3 cellular contexts compared by ENCODE assay signal in genomic region chr1:227589777-227590176, GRCh38. TPM values are rescaled to one million over a fixed set of nuclear protein-coding genes. Genes with fewer than 3 reads are reported as not detected.
DNase-seq lines count a peak whose midpoint lies in the region; ATAC-seq, FAIRE-seq and TF ChIP-seq lines count a peak whose summit lies in the region.
"Not testable (repeated sequence)": the region's sequence is repeated elsewhere in the genome, so short reads cannot be mapped to it uniquely, and the experiment has no call there.

No MANE protein-coding gene starts in this region.

- H3K9ac ChIP-seq in K562 (ENCODE audit: insufficient read depth in 1 of 2, low read depth in 2 of 2, low read length in 2 of 2): not testable (repeated sequence)

- peaks cover 55% of the 10 kb centered on the region for H3K36me3 Mint-ChIP-seq in endothelial cell (ENCODE audit: low read depth, unreplicated experiment)

- H3K9me1 ChIP-seq in K562 (ENCODE audit: control insufficient read depth, insufficient read depth, low read length): not testable (repeated sequence)

- H3K4me2 ChIP-seq in K562 (ENCODE audit: insufficient read depth, low read length): not testable (repeated sequence)

- not testable (repeated sequence) for H3K4me3 ChIP-seq in K562

- not testable (repeated sequence) for FAIRE-seq in K562 (lab: Jason Lieb, UNC)

- not testable (repeated sequence) for H3K27ac ChIP-seq in K562 (ENCODE audit: extremely low read depth, low read depth, low read length)

- not testable (repeated sequence) for TF ChIP-seq POLR2A in K562 (conservative IDR thresholded peaks at IDR 0.05)

- POLR2A ChIA-PET in K562 (lab: Yijun Ruan, JAX): not testable (repeated sequence)

- not testable (repeated sequence) for H3K9me3 ChIP-seq in K562 (replicated peaks; ENCODE audit: control insufficient read depth, insufficient read depth, low read depth, low read length)

- H3K4me1 ChIP-seq in K562 (replicated peaks in 1 of 2; ENCODE audit: control insufficient read depth in 2 of 2, insufficient read depth in 2 of 2, low read length in 2 of 2): not testable (repeated sequence)

- in situ Hi-C loops in K562 (cut with MboI): not testable (repeated sequence)

- BruUV-seq in K562 (replicated peaks; lab: Mats Ljungman, UMichigan): not testable (repeated sequence)

- DNase-seq in MV-4-11 (lab: John Stamatoyannopoulos, UW): peak; percentile 5
- DNase-seq in K562 (ENCODE audit: extremely low read depth in 1 of 4, low spot score in 3 of 4); endothelial cell (ENCODE audit: low spot score): not testable (repeated sequence)

- H4K20me1 ChIP-seq in K562 (replicated peaks; ENCODE audit: control insufficient read depth, insufficient read depth, low read length): not testable (repeated sequence)

- H3K4me3 Mint-ChIP-seq in endothelial cell (ENCODE audit: unreplicated experiment): peak overlapping the region; percentile 51

- not testable (repeated sequence) for H3K36me3 ChIP-seq in K562 (ENCODE audit: control insufficient read depth, insufficient read depth, low read length)

- 35% methylated on average over 4 of the region's 4 CpGs for whole genome bisulfite sequencing in K562 (ENCODE audit: insufficient coverage, low coverage, missing lambda C conversion rate)

- CTCF ChIA-PET in K562 (lab: Yijun Ruan, JAX; ENCODE audit: low intra/inter-chr PET ratio): not testable (repeated sequence)

- H3K27me3 Mint-ChIP-seq in endothelial cell (ENCODE audit: unreplicated experiment): not testable (repeated sequence)

- not testable (repeated sequence) for TF ChIP-seq CTCF in K562 (IDR thresholded peaks at IDR 0.05 in 2 of 3, conservative IDR thresholded peaks at IDR 0.05 in 1 of 3; ENCODE audit: insufficient read depth in 2 of 3, low read depth in 1 of 3, low read length in 3 of 3); endothelial cell (IDR thresholded peaks at IDR 0.05; ENCODE audit: unreplicated experiment)

- not testable (repeated sequence) for TF ChIP-seq EP300 in K562 (IDR thresholded peaks at IDR 0.05; ENCODE audit: low read length)

- H3K79me2 ChIP-seq in K562 (ENCODE audit: control insufficient read depth, insufficient read depth, low read length): not testable (repeated sequence)

- ATAC-seq in K562: not testable (repeated sequence)

- intact Hi-C loops in K562 (cut with micrococcal nuclease): not testable (repeated sequence)

- peaks cover 18% of the 10 kb centered on the region for H3K9me3 Mint-ChIP-seq in endothelial cell (ENCODE audit: unreplicated experiment)

- not testable (repeated sequence) for TF ChIP-seq RAD21 in K562 (CRISPR knock-in tag; conservative IDR thresholded peaks at IDR 0.05 in 1 of 2, IDR thresholded peaks at IDR 0.05 in 1 of 2)

- not testable (repeated sequence) for H3K27ac Mint-ChIP-seq in endothelial cell (ENCODE audit: unreplicated experiment)

- not testable (repeated sequence) for H3K4me1 Mint-ChIP-seq in endothelial cell (ENCODE audit: unreplicated experiment)

- H2AFZ ChIP-seq in K562 (ENCODE audit: low read depth, low read length): not testable (repeated sequence)

- H3K27me3 ChIP-seq in K562 (ENCODE audit: control insufficient read depth in 2 of 2, insufficient read depth in 2 of 2, low read length in 2 of 2): not testable (repeated sequence)

TF ChIP-seq in K562, 482 proteins besides CTCF, POLR2A, EP300 and RAD21:
- TF ChIP-seq CBFA2T2 (conservative IDR thresholded peaks at IDR 0.05) (0 out of 2 replicates have a peak, but pooled peaks have one; percentile 20), PKNOX1 (IDR thresholded peaks at IDR 0.05) (peak; percentile 68), NR2C1 (tag; IDR thresholded peaks at IDR 0.05) (peak; percentile 0; the same call in 1 of the 2 replicates), MEIS2 (IDR thresholded peaks at IDR 0.05; ENCODE audit: partially characterized antibody) (peak; percentile 73)
- TF ChIP-seq NR2C1 (IDR thresholded peaks at IDR 0.05): not testable (repeated sequence)

RNA-seq across cellular contexts. Expression of gene ZNF678, which starts 26.4 kb away (rescaled TPM):
- total RNA-seq in K562 (2011; cell fraction: chromatin; rRNA removed; ENCODE audit: low replicate concordance): 29.6 and 44.7 TPM in 2 replicates
- total RNA-seq in K562 (2011; cell fraction: nucleolus; rRNA removed): 15.3 and 23.0 TPM in 2 replicates
- 34.5 and 43.7 TPM in 2 replicates for total RNA-seq in K562 (2011; cell fraction: nucleoplasm; rRNA removed)
- total RNA-seq in K562 (2014; rRNA removed) (7.8 and 13.3 TPM in 2 replicates), K562 (2014; rRNA removed; fragmentation: Illumina TruSeq; extraction: Trizol) (16.7 and 18.1 TPM in 2 replicates), K562 (2015; rRNA removed; fragmentation: Illumina TruSeq; extraction: Trizol) (12.1 and 16.8 TPM in 2 replicates), K562 (2021) (9.0 and 10.6 TPM in 2 replicates), endothelial cell (ENCODE audit: unreplicated experiment) (19.5 TPM)
- polyA plus RNA-seq in K562 (2011; rRNA removed) (8.0 and 8.2 TPM in 2 replicates), K562 (2014; fragmentation: Illumina TruSeq; extraction: Trizol) (9.1 and 9.7 TPM in 2 replicates), K562 (2014; fragmentation: Nextera tagmentation; extraction: Ambion mirVana) (1 to 10 TPM; 3.0 to 3.2 TPM), K562 (2014; rRNA removed) (4.2 and 6.1 TPM in 2 replicates)
- polyA plus RNA-seq in K562 (2011; cell fraction: cytosol; rRNA removed): 2.8 and 6.3 TPM in 2 replicates
- polyA plus RNA-seq in K562 (2011; cell fraction: nucleus; rRNA removed): 15.1 and 16.5 TPM in 2 replicates
- 5.3 and 6.7 TPM in 2 replicates for polyA plus RNA-seq in K562 (2012)
- 33.6 and 36.6 TPM in 2 replicates for polyA minus RNA-seq in K562 (2011; rRNA and poly(A)+ RNA removed)
- 10.6 and 12.9 TPM in 2 replicates for polyA minus RNA-seq in K562 (2011; cell fraction: cytosol; rRNA and poly(A)+ RNA removed)
- polyA minus RNA-seq in K562 (2011; cell fraction: nucleus; rRNA and poly(A)+ RNA removed): 33.5 and 50.3 TPM in 2 replicates
